27 cellular contexts compared by ENCODE assay signal in genomic region chr19:10003271-10003670, GRCh38. TPM values are rescaled to one million over a fixed set of nuclear protein-coding genes. Genes with fewer than 3 reads are reported as not detected.
"Had no signal": no experiment of that assay in that cellular context is flagged by ENCODE, and none has a peak within 500 bp of the region (broad histone marks: within the 10 kb centered on the region; RNA-seq: fewer than 3 reads in every experiment).

No MANE protein-coding gene starts in this region.

- H3K36me3 Mint-ChIP-seq: activated naive CD8-positive, alpha-beta T cell treated with anti-CD3 and anti-CD28 coated beads, Interleukin-2, amount 10 ng/mL, durations not matched to agents 7 days and 5 days; mesothelial cell of epicardium had no signal

- H3K9me3 ChIP-seq: colonic mucosa, esophagus squamous epithelium, gastroesophageal sphincter, pancreas, psoas muscle, suprapubic skin, tibial nerve had no signal

- H3K27ac ChIP-seq: colonic mucosa, esophagus squamous epithelium, pancreas, psoas muscle, suprapubic skin had no signal

- DNase-seq: activated naive CD4-positive, alpha-beta T cell treated with Interleukin-2 at 50 U/mL for 16 hours; activated naive CD8-positive, alpha-beta T cell treated with anti-CD3 and anti-CD28 coated beads, Interleukin-2, amount 10 ng/mL, durations not matched to agents 7 days and 5 days; activated T-cell treated with anti-CD3 and anti-CD28 coated beads, Interleukin-2, amount 50 U/mL, for 24 hours; amniotic stem cell; colonic mucosa; endodermal cell; esophagus squamous epithelium; head of caudate nucleus; hypothalamus; left ventricle myocardium superior; mammary epithelial cell; naive thymus-derived CD8-positive, alpha-beta T cell; pancreas; psoas muscle; stimulated activated CD4-positive, alpha-beta T cell treated with anti-CD3 and anti-CD28 coated beads, Interleukin-12 subunit alpha, Interleukin-12 subunit beta, amount 100 ng/mL, for 4 hours; stimulated activated CD4-positive, alpha-beta T cell treated with anti-CD3 and anti-CD28 coated beads, Interleukin-1b, Interleukin-23, amount 100 ng/mL, for 48 hours; stimulated activated naive CD8-positive, alpha-beta T cell treated with anti-CD3 and anti-CD28 coated beads, Interleukin-15, amount 100 ng/mL, for 72 hours had no signal

- H3K36me3 ChIP-seq: colonic mucosa, pancreas had no signal

- H3K4me3 Mint-ChIP-seq: activated naive CD8-positive, alpha-beta T cell treated with anti-CD3 and anti-CD28 coated beads, Interleukin-2, amount 10 ng/mL, durations not matched to agents 7 days and 5 days; activated T-cell treated with anti-CD3 and anti-CD28 coated beads, Interleukin-2, amount 50 U/mL, for 24 hours; endodermal cell; mesothelial cell of epicardium; naive thymus-derived CD8-positive, alpha-beta T cell; stimulated activated naive CD8-positive, alpha-beta T cell treated with anti-CD3 and anti-CD28 coated beads, Interleukin-15, amount 100 ng/mL, for 72 hours had no signal

- H3K9me3 Mint-ChIP-seq: activated T-cell treated with anti-CD3 and anti-CD28 coated beads, Interleukin-2, amount 50 U/mL, for 24 hours; activated T-helper 2 cell treated with anti-CD3 and anti-CD28 coated beads, Interferon-gamma antibody, Interleukin-2, Interleukin-4, amounts not matched to agents 10 μg/mL and 5 μg/mL and 100 μg/mL, durations not matched to agents 14 hours and 24 hours and 36 hours; endodermal cell; mesothelial cell of epicardium; naive thymus-derived CD8-positive, alpha-beta T cell; stimulated activated naive CD8-positive, alpha-beta T cell treated with anti-CD3 and anti-CD28 coated beads, Interleukin-15, amount 100 ng/mL, for 72 hours had no signal

- ATAC-seq: gastroesophageal sphincter; left ventricle myocardium superior; naive thymus-derived CD8-positive, alpha-beta T cell; pancreas; psoas muscle; right cardiac atrium had no signal

- H3K4me1 ChIP-seq: colonic mucosa, psoas muscle had no signal

- H3K27ac Mint-ChIP-seq: activated naive CD8-positive, alpha-beta T cell treated with anti-CD3 and anti-CD28 coated beads, Interleukin-2, amount 10 ng/mL, durations not matched to agents 7 days and 5 days; activated T-cell treated with anti-CD3 and anti-CD28 coated beads, Interleukin-2, amount 50 U/mL, for 24 hours; activated T-helper 2 cell treated with anti-CD3 and anti-CD28 coated beads, Interferon-gamma antibody, Interleukin-2, Interleukin-4, amounts not matched to agents 10 μg/mL and 5 μg/mL and 100 μg/mL, durations not matched to agents 14 hours and 24 hours and 36 hours; endodermal cell; mesothelial cell of epicardium; stimulated activated naive CD8-positive, alpha-beta T cell treated with anti-CD3 and anti-CD28 coated beads, Interleukin-15, amount 100 ng/mL, for 72 hours had no signal

- H3K27me3 ChIP-seq: pancreas, suprapubic skin, tibial nerve had no signal

- H3K4me3 ChIP-seq: colonic mucosa, esophagus squamous epithelium, gastroesophageal sphincter, pancreas, psoas muscle, suprapubic skin, tibial nerve had no signal

- H3K4me1 Mint-ChIP-seq: endodermal cell had no signal

RNA-seq across cellular contexts. Expression of gene COL5A3, which starts 7.0 kb away (rescaled TPM):
- total RNA-seq: naive thymus-derived CD8-positive, alpha-beta T cell; T-helper 2 cell treated with Interferon-gamma antibody and Interleukin-4, amounts not matched to agents 100 ng/mL and 5 ng/mL, for 36 hours had no signal

RNA-seq across cellular contexts. Expression of gene RDH8, which starts 10.0 kb away (rescaled TPM):
- total RNA-seq: activated naive CD8-positive, alpha-beta T cell treated with anti-CD3 and anti-CD28 coated beads, Interleukin-2, amount 10 ng/mL, durations not matched to agents 7 days and 5 days; activated T-helper 2 cell treated with anti-CD3 and anti-CD28 coated beads, Interferon-gamma antibody, Interleukin-2, Interleukin-4, amounts not matched to agents 10 μg/mL and 5 μg/mL and 100 μg/mL, durations not matched to agents 14 hours and 24 hours and 36 hours; bronchial epithelial cell; endodermal cell; esophagus squamous epithelium; gastroesophageal sphincter; left ventricle myocardium superior; mammary epithelial cell; mesothelial cell of epicardium; naive thymus-derived CD8-positive, alpha-beta T cell; pancreas; psoas muscle; right cardiac atrium; skeletal muscle tissue; suprapubic skin; T-helper 2 cell treated with Interferon-gamma antibody and Interleukin-4, amounts not matched to agents 100 ng/mL and 5 ng/mL, for 36 hours; tibial nerve; urinary bladder had no signal
